Comparison of ENCODE assay signal across 8 cellular contexts in the genomic region with DNA sequence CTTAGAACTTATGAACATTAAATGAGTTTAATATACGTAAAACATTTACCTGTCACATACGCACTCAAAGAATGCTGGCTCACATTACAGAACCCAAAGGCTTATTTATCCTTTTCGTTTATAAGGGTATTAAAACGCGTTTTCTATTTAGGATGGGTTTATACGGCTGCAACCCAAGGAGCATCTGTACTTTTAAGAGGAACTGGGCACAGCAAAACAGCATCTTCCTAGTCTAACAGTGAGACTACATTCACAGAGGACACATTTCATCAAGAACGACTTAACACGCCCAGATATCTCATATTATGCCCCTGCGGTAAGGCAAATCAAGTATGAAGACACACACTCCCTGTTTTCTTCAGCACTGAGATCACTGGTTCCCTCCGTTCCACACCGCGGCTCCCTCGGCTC. TPM values are rescaled to one million over a fixed set of nuclear protein-coding genes. Genes with fewer than 3 reads are reported as not detected.
DNase-seq lines count a peak whose midpoint lies in the region; ATAC-seq, FAIRE-seq and TF ChIP-seq lines count a peak whose summit lies in the region.

No MANE protein-coding gene starts in this region.

- H3K9me3 Mint-ChIP-seq in activated CD8-positive, alpha-beta memory T cell treated with anti-CD3 and anti-CD28 coated beads, Interleukin-2, amount 10 ng/mL, durations not matched to agents 7 days and 5 days (ENCODE audit: low read depth), result no peaks in the 10 kb centered on the region

- no peaks in the 10 kb centered on the region for H3K9me3 ChIP-seq in small intestine (ENCODE audit: control insufficient read depth, low read depth)

- peak; percentile 38 for ATAC-seq in activated CD8-positive, alpha-beta memory T cell treated with anti-CD3 and anti-CD28 coated beads, Interleukin-2, amount 10 ng/mL, durations not matched to agents 7 days and 5 days
- ATAC-seq in HG02981 (IDR thresholded peaks at IDR 0.05; ENCODE audit: unreplicated experiment) (peak; percentile 27), SK-N-SH treated with all-trans-retinoic acid at 6 μM for 48 hours (peak; percentile 50), foreskin keratinocyte (peak; percentile 44)

- 3 to 6% (median 4%) methylated on average over 13 of the region's 13 CpGs for WGBS in small intestine, 3 donors

- no peaks in the 10 kb centered on the region for H3K36me3 ChIP-seq in small intestine (ENCODE audit: control insufficient read depth in 2 of 2, insufficient read depth in 2 of 2, low read length in 2 of 2)

- H3K4me1 ChIP-seq in foreskin keratinocyte (peaks cover 23% of the 10 kb centered on the region), small intestine (ENCODE audit: control insufficient read depth in 2 of 2, insufficient read depth in 1 of 2, low read depth in 1 of 2, low read length in 1 of 2) (peaks cover 0 to 9% of the 10 kb centered on the region in 2 donors)

- H3K4me3 Mint-ChIP-seq in activated CD8-positive, alpha-beta memory T cell treated with anti-CD3 and anti-CD28 coated beads, Interleukin-2, amount 10 ng/mL, durations not matched to agents 7 days and 5 days, result peak overlapping the region; percentile 90

- H3K27ac ChIP-seq in foreskin keratinocyte (peak overlapping the region; percentile 95), small intestine (ENCODE audit: low read depth in 1 of 2, low read length in 1 of 2) (peak overlapping the region; percentile 62 to 100)

- TF ChIP-seq CTCF in foreskin keratinocyte (conservative IDR thresholded peaks at IDR 0.05), result no peak

- H3K27me3 Mint-ChIP-seq in activated CD8-positive, alpha-beta memory T cell treated with anti-CD3 and anti-CD28 coated beads, Interleukin-2, amount 10 ng/mL, durations not matched to agents 7 days and 5 days, result no peaks in the 10 kb centered on the region

- intact Hi-C loops in posterior cingulate gyrus (cut with DNase I), result loop anchor here (1.0 to 10.0 kb wide), 4 partner anchors 66 to 193 kb away; a partner anchor contains a TSS

- H3K36me3 Mint-ChIP-seq in activated CD8-positive, alpha-beta memory T cell treated with anti-CD3 and anti-CD28 coated beads, Interleukin-2, amount 10 ng/mL, durations not matched to agents 7 days and 5 days, result peaks cover 20% of the 10 kb centered on the region

- peak overlapping the region; percentile 97 for H3K27ac Mint-ChIP-seq in activated CD8-positive, alpha-beta memory T cell treated with anti-CD3 and anti-CD28 coated beads, Interleukin-2, amount 10 ng/mL, durations not matched to agents 7 days and 5 days

- H3K27me3 ChIP-seq in foreskin keratinocyte (no peaks in the 10 kb centered on the region), small intestine (ENCODE audit: control insufficient read depth in 2 of 2, insufficient read depth in 2 of 2, low read length in 2 of 2) (no peaks in the 10 kb centered on the region)

- H3K4me1 Mint-ChIP-seq in activated CD8-positive, alpha-beta memory T cell treated with anti-CD3 and anti-CD28 coated beads, Interleukin-2, amount 10 ng/mL, durations not matched to agents 7 days and 5 days, result peaks cover 31% of the 10 kb centered on the region

- CTCF ChIA-PET in activated CD8-positive, alpha-beta memory T cell treated with anti-CD3 and anti-CD28 coated beads, Interleukin-2, amount 10 ng/mL, durations not matched to agents 7 days and 5 days (lab: Charles Lee), result interaction anchor here (0.6 to 5.0 kb wide), 8 partner anchors 11 to 436 kb away, joined by 3 to 42 read pairs (median 4); a partner anchor contains a TSS

- H3K4me3 ChIP-seq in small intestine (ENCODE audit: low read depth in 1 of 2, low read length in 2 of 2), result peak overlapping the region in 1 of 2 donors; percentile 55

- no peak for FAIRE-seq in small intestine (lab: Jason Lieb, UNC)

- no peak for DNase-seq in activated CD8-positive, alpha-beta memory T cell treated with anti-CD3 and anti-CD28 coated beads, Interleukin-2, amount 10 ng/mL, durations not matched to agents 7 days and 5 days
- no peak for DNase-seq in activated CD8-positive, alpha-beta memory T cell treated with anti-CD3 and anti-CD28 coated beads, Interleukin-2, amount 50 U/mL, for 48 hours
- no peak for DNase-seq in foreskin keratinocyte
- no peak for DNase-seq in small intestine
- DNase-seq in posterior cingulate gyrus, result no peak
- no peak for DNase-seq in cortex of kidney (lab: John Stamatoyannopoulos, UW)

TF ChIP-seq in SK-N-SH treated with all-trans-retinoic acid at 6 μM for 48 hours, 23 proteins besides CTCF, POLR2A, EP300 and RAD21 (continues in another document):
- TF ChIP-seq, protein P1, sequence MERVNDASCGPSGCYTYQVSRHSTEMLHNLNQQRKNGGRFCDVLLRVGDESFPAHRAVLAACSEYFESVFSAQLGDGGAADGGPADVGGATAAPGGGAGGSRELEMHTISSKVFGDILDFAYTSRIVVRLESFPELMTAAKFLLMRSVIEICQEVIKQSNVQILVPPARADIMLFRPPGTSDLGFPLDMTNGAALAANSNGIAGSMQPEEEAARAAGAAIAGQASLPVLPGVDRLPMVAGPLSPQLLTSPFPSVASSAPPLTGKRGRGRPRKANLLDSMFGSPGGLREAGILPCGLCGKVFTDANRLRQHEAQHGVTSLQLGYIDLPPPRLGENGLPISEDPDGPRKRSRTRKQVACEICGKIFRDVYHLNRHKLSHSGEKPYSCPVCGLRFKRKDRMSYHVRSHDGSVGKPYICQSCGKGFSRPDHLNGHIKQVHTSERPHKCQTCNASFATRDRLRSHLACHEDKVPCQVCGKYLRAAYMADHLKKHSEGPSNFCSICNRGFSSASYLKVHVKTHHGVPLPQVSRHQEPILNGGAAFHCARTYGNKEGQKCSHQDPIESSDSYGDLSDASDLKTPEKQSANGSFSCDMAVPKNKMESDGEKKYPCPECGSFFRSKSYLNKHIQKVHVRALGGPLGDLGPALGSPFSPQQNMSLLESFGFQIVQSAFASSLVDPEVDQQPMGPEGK (CRISPR knock-in tag; IDR thresholded peaks at IDR 0.05; ENCODE audit: borderline replicate concordance), result no peak
- TF ChIP-seq BACH2 (CRISPR knock-in tag; IDR thresholded peaks at IDR 0.05; ENCODE audit: borderline replicate concordance) (no peak), ZC3H10 (CRISPR knock-in tag; IDR thresholded peaks at IDR 0.05) (no peak), GLIS3 (CRISPR knock-in tag; IDR thresholded peaks at IDR 0.05) (no peak), ZNF565 (CRISPR knock-in tag; conservative IDR thresholded peaks at IDR 0.05; ENCODE audit: low read depth) (no peak), ZNF70 (CRISPR knock-in tag; IDR thresholded peaks at IDR 0.05) (no peak), PPARA (CRISPR knock-in tag; IDR thresholded peaks at IDR 0.05; ENCODE audit: borderline replicate concordance) (no peak), ZFP30 (CRISPR knock-in tag; IDR thresholded peaks at IDR 0.05) (no peak), ZFP3 (CRISPR knock-in tag; IDR thresholded peaks at IDR 0.05) (no peak), ESRRG (CRISPR knock-in tag; IDR thresholded peaks at IDR 0.05) (no peak), SNAI2 (CRISPR knock-in tag; IDR thresholded peaks at IDR 0.05) (no peak), ISL1 (CRISPR knock-in tag; IDR thresholded peaks at IDR 0.05) (no peak), RARB (CRISPR knock-in tag; IDR thresholded peaks at IDR 0.05) (no peak)
- TF ChIP-seq, protein P2, sequence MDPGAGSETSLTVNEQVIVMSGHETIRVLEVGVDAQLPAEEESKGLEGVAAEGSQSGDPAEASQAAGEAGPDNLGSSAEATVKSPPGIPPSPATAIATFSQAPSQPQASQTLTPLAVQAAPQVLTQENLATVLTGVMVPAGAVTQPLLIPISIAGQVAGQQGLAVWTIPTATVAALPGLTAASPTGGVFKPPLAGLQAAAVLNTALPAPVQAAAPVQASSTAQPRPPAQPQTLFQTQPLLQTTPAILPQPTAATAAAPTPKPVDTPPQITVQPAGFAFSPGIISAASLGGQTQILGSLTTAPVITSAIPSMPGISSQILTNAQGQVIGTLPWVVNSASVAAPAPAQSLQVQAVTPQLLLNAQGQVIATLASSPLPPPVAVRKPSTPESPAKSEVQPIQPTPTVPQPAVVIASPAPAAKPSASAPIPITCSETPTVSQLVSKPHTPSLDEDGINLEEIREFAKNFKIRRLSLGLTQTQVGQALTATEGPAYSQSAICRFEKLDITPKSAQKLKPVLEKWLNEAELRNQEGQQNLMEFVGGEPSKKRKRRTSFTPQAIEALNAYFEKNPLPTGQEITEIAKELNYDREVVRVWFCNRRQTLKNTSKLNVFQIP (CRISPR knock-in tag; IDR thresholded peaks at IDR 0.05; ENCODE audit: borderline replicate concordance, low read depth), result no peak
- TF ChIP-seq, protein P3, sequence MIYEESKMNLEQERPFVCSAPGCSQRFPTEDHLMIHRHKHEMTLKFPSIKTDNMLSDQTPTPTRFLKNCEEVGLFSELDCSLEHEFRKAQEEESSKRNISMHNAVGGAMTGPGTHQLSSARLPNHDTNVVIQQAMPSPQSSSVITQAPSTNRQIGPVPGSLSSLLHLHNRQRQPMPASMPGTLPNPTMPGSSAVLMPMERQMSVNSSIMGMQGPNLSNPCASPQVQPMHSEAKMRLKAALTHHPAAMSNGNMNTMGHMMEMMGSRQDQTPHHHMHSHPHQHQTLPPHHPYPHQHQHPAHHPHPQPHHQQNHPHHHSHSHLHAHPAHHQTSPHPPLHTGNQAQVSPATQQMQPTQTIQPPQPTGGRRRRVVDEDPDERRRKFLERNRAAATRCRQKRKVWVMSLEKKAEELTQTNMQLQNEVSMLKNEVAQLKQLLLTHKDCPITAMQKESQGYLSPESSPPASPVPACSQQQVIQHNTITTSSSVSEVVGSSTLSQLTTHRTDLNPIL (CRISPR knock-in tag; IDR thresholded peaks at IDR 0.05; ENCODE audit: low read depth), result no peak
- TF ChIP-seq, protein P4, sequence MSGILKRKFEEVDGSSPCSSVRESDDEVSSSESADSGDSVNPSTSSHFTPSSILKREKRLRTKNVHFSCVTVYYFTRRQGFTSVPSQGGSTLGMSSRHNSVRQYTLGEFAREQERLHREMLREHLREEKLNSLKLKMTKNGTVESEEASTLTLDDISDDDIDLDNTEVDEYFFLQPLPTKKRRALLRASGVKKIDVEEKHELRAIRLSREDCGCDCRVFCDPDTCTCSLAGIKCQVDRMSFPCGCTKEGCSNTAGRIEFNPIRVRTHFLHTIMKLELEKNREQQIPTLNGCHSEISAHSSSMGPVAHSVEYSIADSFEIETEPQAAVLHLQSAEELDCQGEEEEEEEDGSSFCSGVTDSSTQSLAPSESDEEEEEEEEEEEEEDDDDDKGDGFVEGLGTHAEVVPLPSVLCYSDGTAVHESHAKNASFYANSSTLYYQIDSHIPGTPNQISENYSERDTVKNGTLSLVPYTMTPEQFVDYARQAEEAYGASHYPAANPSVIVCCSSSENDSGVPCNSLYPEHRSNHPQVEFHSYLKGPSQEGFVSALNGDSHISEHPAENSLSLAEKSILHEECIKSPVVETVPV (CRISPR knock-in tag; IDR thresholded peaks at IDR 0.05), result no peak

RNA-seq across cellular contexts. Expression of a gene that starts 0.5 kb away (rescaled TPM):
- total RNA-seq in activated CD8-positive, alpha-beta memory T cell treated with anti-CD3 and anti-CD28 coated beads, Interleukin-2, amount 10 ng/mL, durations not matched to agents 7 days and 5 days, result 100 to 1,000 TPM; 104 to 121 TPM
- 33.4 and 37.4 TPM in 2 replicates for total RNA-seq in foreskin keratinocyte
- polyA plus RNA-seq in foreskin keratinocyte (8.7 and 9.3 TPM in 2 replicates), small intestine (10 to 100 TPM; 15.4 to 35.8 (median 15.4) TPM)
